Comparison of ENCODE assay signal across 26 cellular contexts in genomic region chr2:239839306-239839705, GRCh38.
A peak's percentile ranks its signal among the peaks of the same experiment; 100 is the strongest.
DNase-seq lines count a peak whose midpoint lies in the region; ATAC-seq and TF ChIP-seq lines count a peak whose summit lies in the region.
"Had no signal": no experiment of that assay in that cellular context is flagged by ENCODE, and none has a peak within 500 bp of the region (broad histone marks: within the 10 kb centered on the region; RNA-seq: fewer than 3 reads in every experiment).

No MANE protein-coding gene starts in this region.

- DNase-seq in activated CD4-positive, alpha-beta memory T cell treated with anti-CD3 and anti-CD28 coated beads, Interleukin-2, amount 10 ng/mL, durations not matched to agents 7 days and 5 days: peak; percentile 6
- DNase-seq in activated CD4-positive, alpha-beta memory T cell treated with anti-CD3 and anti-CD28 coated beads for 36 hours: no peak
- DNase-seq in activated CD8-positive, alpha-beta memory T cell treated with anti-CD3 and anti-CD28 coated beads, Interleukin-2, amount 50 U/mL, for 48 hours: peak; percentile 38
- DNase-seq in natural killer cell (peak; percentile 12), testis (peak; percentile 6), SK-N-SH (no peak), erythroblast (lab: John Stamatoyannopoulos, UW) (no peak), immature natural killer cell (no peak)
- DNase-seq: CD8-positive, alpha-beta memory T cell; DMS 273 treated with DMSO at 0.1 percent for 48 hours; DMS79; GF-D8; MM.1S; NCI-H1694; NCI-H2029 treated with DMSO at 0.1 percent for 48 hours; NCI-H446 treated with DMSO at 0.1 percent for 48 hours; NCI-H526; Right ventricle myocardium superior; RPMI8226 had no signal

- no peaks in the 10 kb centered on the region for H3K36me3 Mint-ChIP-seq in activated CD4-positive, alpha-beta memory T cell treated with anti-CD3 and anti-CD28 coated beads, Interleukin-2, amount 10 ng/mL, durations not matched to agents 7 days and 5 days (ENCODE audit: low read depth)
- H3K36me3 Mint-ChIP-seq in activated CD4-positive, alpha-beta memory T cell treated with anti-CD3 and anti-CD28 coated beads for 36 hours: no peaks in the 10 kb centered on the region
- H3K36me3 Mint-ChIP-seq in natural killer cell (no peaks in the 10 kb centered on the region), immature natural killer cell (no peaks in the 10 kb centered on the region)
- H3K36me3 Mint-ChIP-seq: CD14-positive monocyte, IgD-negative memory B cell had no signal

- 81 to 89% methylated on average over 4 to 5 of the region's 5 CpGs for WGBS in testis, 2 donors
- WGBS in SK-N-SH (ENCODE audit: low lambda C conversion rate): 2% methylated on average over 4 of the region's 5 CpGs

- H3K27me3 ChIP-seq in testis (no peaks in the 10 kb centered on the region), SK-N-SH (ENCODE audit: insufficient read depth) (no peaks in the 10 kb centered on the region)

- H2AFZ ChIP-seq in SK-N-SH (ENCODE audit: low read depth): no peak overlapping the region

- H3K4me3 ChIP-seq in testis: no peak overlapping the region
- no peak overlapping the region for H3K4me3 ChIP-seq in SK-N-SH (ENCODE audit: low read depth in 2 of 2, low read length in 1 of 2)

- no peak for TF ChIP-seq EP300 in SK-N-SH (IDR thresholded peaks at IDR 0.05; ENCODE audit: borderline replicate concordance in 1 of 2, low read depth in 1 of 2, low read length in 1 of 2)

- no peaks in the 10 kb centered on the region for H3F3A ChIP-seq in SK-N-SH (replicated peaks; ENCODE audit: insufficient read depth)

- no peak overlapping the region for H3K27ac Mint-ChIP-seq in activated CD4-positive, alpha-beta memory T cell treated with anti-CD3 and anti-CD28 coated beads, Interleukin-2, amount 10 ng/mL, durations not matched to agents 7 days and 5 days
- no peak overlapping the region for H3K27ac Mint-ChIP-seq in activated CD4-positive, alpha-beta memory T cell treated with anti-CD3 and anti-CD28 coated beads for 36 hours
- no peak overlapping the region for H3K27ac Mint-ChIP-seq in natural killer cell
- no peak overlapping the region for H3K27ac Mint-ChIP-seq in immature natural killer cell
- H3K27ac Mint-ChIP-seq: B cell; CD14-positive monocyte; CD8-positive, alpha-beta memory T cell; IgD-negative memory B cell had no signal

- no peak overlapping the region for H3K9ac ChIP-seq in SK-N-SH
- H3K9ac ChIP-seq: KMS-11 had no signal

- H3K9me3 Mint-ChIP-seq in activated CD4-positive, alpha-beta memory T cell treated with anti-CD3 and anti-CD28 coated beads, Interleukin-2, amount 10 ng/mL, durations not matched to agents 7 days and 5 days: peaks cover 2% of the 10 kb centered on the region
- H3K9me3 Mint-ChIP-seq in activated CD4-positive, alpha-beta memory T cell treated with anti-CD3 and anti-CD28 coated beads for 36 hours: peaks cover 4% of the 10 kb centered on the region
- H3K9me3 Mint-ChIP-seq in natural killer cell (peaks cover 0 to 2% of the 10 kb centered on the region in 2 donors), immature natural killer cell (peaks cover 0 to 5% (median 0%) of the 10 kb centered on the region in 6 donors)

- no peak overlapping the region for H3K4me2 ChIP-seq in SK-N-SH
- H3K4me2 ChIP-seq: KMS-11 had no signal

- no peak for TF ChIP-seq RAD21 in SK-N-SH (IDR thresholded peaks at IDR 0.05; ENCODE audit: low read length)

- CTCF ChIA-PET in activated CD4-positive, alpha-beta memory T cell treated with anti-CD3 and anti-CD28 coated beads, Interleukin-2, amount 10 ng/mL, durations not matched to agents 7 days and 5 days (lab: Charles Lee): no interaction called here
- CTCF ChIA-PET in activated CD4-positive, alpha-beta memory T cell treated with anti-CD3 and anti-CD28 coated beads for 36 hours (lab: Charles Lee): no interaction called here
- CTCF ChIA-PET in SK-N-SH (lab: Yijun Ruan, JAX): no interaction called here

- intact Hi-C loops in activated CD4-positive, alpha-beta memory T cell treated with anti-CD3 and anti-CD28 coated beads for 36 hours (cut with micrococcal nuclease): no loop called here
- intact Hi-C loops in natural killer cell (cut with micrococcal nuclease) (no loop called here), testis (cut with DNase I; ENCODE audit: low total_unique reads) (no loop called here)

- no peaks in the 10 kb centered on the region for H3K36me3 ChIP-seq in testis (ENCODE audit: low read depth, missing control alignments)
- H3K36me3 ChIP-seq in SK-N-SH (replicated peaks in 1 of 2; ENCODE audit: control insufficient read depth in 1 of 2, insufficient read depth in 2 of 2, low read length in 1 of 2): no peaks in the 10 kb centered on the region

- H3K4me1 ChIP-seq in testis: no peaks in the 10 kb centered on the region
- no peaks in the 10 kb centered on the region for H3K4me1 ChIP-seq in SK-N-SH (ENCODE audit: control insufficient read depth in 1 of 2, insufficient read depth in 2 of 2, low read depth in 1 of 2, low read length in 1 of 2)

- no peaks in the 10 kb centered on the region for H3K9me3 ChIP-seq in testis
- H3K9me3 ChIP-seq in SK-N-SH: no peaks in the 10 kb centered on the region

- ATAC-seq in natural killer cell: no peak
- ATAC-seq: HCT116 had no signal

- H4K20me1 ChIP-seq in SK-N-SH (ENCODE audit: insufficient read depth): no peaks in the 10 kb centered on the region

- no peaks in the 10 kb centered on the region for H3K79me2 ChIP-seq in SK-N-SH (ENCODE audit: insufficient read depth)

- no peak overlapping the region for H3K27ac ChIP-seq in testis
- H3K27ac ChIP-seq in SK-N-SH (ENCODE audit: low read depth in 2 of 2, low read length in 1 of 2): no peak overlapping the region
- H3K27ac ChIP-seq: 22Rv1, HL-60, KMS-11 had no signal

- no peak overlapping the region for H3K4me3 Mint-ChIP-seq in activated CD4-positive, alpha-beta memory T cell treated with anti-CD3 and anti-CD28 coated beads, Interleukin-2, amount 10 ng/mL, durations not matched to agents 7 days and 5 days
- H3K4me3 Mint-ChIP-seq in activated CD4-positive, alpha-beta memory T cell treated with anti-CD3 and anti-CD28 coated beads for 36 hours: no peak overlapping the region
- H3K4me3 Mint-ChIP-seq in natural killer cell (no peak overlapping the region), immature natural killer cell (no peak overlapping the region)
- H3K4me3 Mint-ChIP-seq: B cell; CD14-positive monocyte; CD8-positive, alpha-beta memory T cell; IgD-negative memory B cell had no signal

- TF ChIP-seq CTCF in natural killer cell (IDR thresholded peaks at IDR 0.05): no peak
- no peak for TF ChIP-seq CTCF in testis (IDR thresholded peaks at IDR 0.05)
- no peak for TF ChIP-seq CTCF in SK-N-SH (IDR thresholded peaks at IDR 0.05)

- H3K27me3 Mint-ChIP-seq in activated CD4-positive, alpha-beta memory T cell treated with anti-CD3 and anti-CD28 coated beads, Interleukin-2, amount 10 ng/mL, durations not matched to agents 7 days and 5 days: peaks cover 27% of the 10 kb centered on the region
- peaks cover 11% of the 10 kb centered on the region for H3K27me3 Mint-ChIP-seq in activated CD4-positive, alpha-beta memory T cell treated with anti-CD3 and anti-CD28 coated beads for 36 hours
- H3K27me3 Mint-ChIP-seq in natural killer cell (ENCODE audit: low read depth in 2 of 2): peaks cover 23 to 33% of the 10 kb centered on the region in 2 donors
- H3K27me3 Mint-ChIP-seq in immature natural killer cell (ENCODE audit: low read depth in 3 of 3): peaks cover 5 to 9% (median 7%) of the 10 kb centered on the region in 3 donors

- POLR2A ChIA-PET in activated CD4-positive, alpha-beta memory T cell treated with anti-CD3 and anti-CD28 coated beads, Interleukin-2, amount 10 ng/mL, durations not matched to agents 7 days and 5 days (lab: Charles Lee): no interaction called here
- POLR2A ChIA-PET in activated CD4-positive, alpha-beta memory T cell treated with anti-CD3 and anti-CD28 coated beads for 36 hours (lab: Charles Lee): no interaction called here
- POLR2A ChIA-PET in SK-N-SH (lab: Yijun Ruan, JAX): no interaction called here

- no peak for TF ChIP-seq POLR2A in testis (IDR thresholded peaks at IDR 0.05)
- no peak for TF ChIP-seq POLR2A in erythroblast (IDR thresholded peaks at IDR 0.05; ENCODE audit: low read length)

- no peaks in the 10 kb centered on the region for H3K4me1 Mint-ChIP-seq in activated CD4-positive, alpha-beta memory T cell treated with anti-CD3 and anti-CD28 coated beads, Interleukin-2, amount 10 ng/mL, durations not matched to agents 7 days and 5 days
- H3K4me1 Mint-ChIP-seq in activated CD4-positive, alpha-beta memory T cell treated with anti-CD3 and anti-CD28 coated beads for 36 hours (ENCODE audit: low read depth): no peaks in the 10 kb centered on the region
- H3K4me1 Mint-ChIP-seq in natural killer cell (no peaks in the 10 kb centered on the region), immature natural killer cell (no peaks in the 10 kb centered on the region)
- H3K4me1 Mint-ChIP-seq: B cell; CD14-positive monocyte; CD8-positive, alpha-beta memory T cell; IgD-negative memory B cell had no signal

- no peaks in the 10 kb centered on the region for H3K9me2 ChIP-seq in SK-N-SH

TF ChIP-seq in SK-N-SH, 30 proteins besides CTCF, POLR2A, EP300 and RAD21:
- no peak for TF ChIP-seq RCOR1 (IDR thresholded peaks at IDR 0.05; ENCODE audit: low read length)
TF ChIP-seq in SK-N-SH: peak in this region for 0.

Comparison
In these comparisons a context has a peak if more than half of its experiments do, and no peak if none do; other contexts are left out.
1. DNase-seq: peak in activated CD4-positive, alpha-beta memory T cell treated with anti-CD3 and anti-CD28 coated beads, Interleukin-2, amount 10 ng/mL, durations not matched to agents 7 days and 5 days (single experiment), activated CD8-positive, alpha-beta memory T cell treated with anti-CD3 and anti-CD28 coated beads, Interleukin-2, amount 50 U/mL, for 48 hours (single experiment), natural killer cell (single experiment) and testis (single experiment); none in activated CD4-positive, alpha-beta memory T cell treated with anti-CD3 and anti-CD28 coated beads for 36 hours (single experiment), SK-N-SH (single experiment), erythroblast (0 of 2) and immature natural killer cell (0 of 3).